ENCODE assay signal across 19 cellular contexts in genomic region chr14:69356903-69357543, GRCh38. TPM values are rescaled to one million over a fixed set of nuclear protein-coding genes. Genes with fewer than 3 reads are reported as not detected.
DNase-seq lines count a peak whose midpoint lies in the region; ATAC-seq and TF ChIP-seq lines count a peak whose summit lies in the region.
"Had no signal": no experiment of that assay in that cellular context is flagged by ENCODE, and none has a peak within 500 bp of the region (broad histone marks: within the 10 kb centered on the region; RNA-seq: fewer than 3 reads in every experiment).

No MANE protein-coding gene starts in this region.

- no peak overlapping the region for H3K56ac ChIP-seq in IMR-90 (ENCODE audit: extremely low read depth, insufficient read depth, low read length)

- no peaks in the 10 kb centered on the region for H3K27me3 Mint-ChIP-seq in memory B cell

- no peak for TF ChIP-seq POLR2A in IMR-90 (IDR thresholded peaks at IDR 0.05; ENCODE audit: low read depth, low read length)

- no peaks in the 10 kb centered on the region for H3K36me3 Mint-ChIP-seq in memory B cell
- H3K36me3 Mint-ChIP-seq: CD14-positive monocyte had no signal

- H4K20me1 ChIP-seq in IMR-90 (ENCODE audit: insufficient read depth, low read length): no peaks in the 10 kb centered on the region

- H3K27me3 ChIP-seq in IMR-90 (ENCODE audit: control insufficient read depth, insufficient read depth, low read length) (peaks cover 10% of the 10 kb centered on the region), ascending aorta (no peaks in the 10 kb centered on the region), right cardiac atrium (ENCODE audit: control insufficient read depth, insufficient read depth) (no peaks in the 10 kb centered on the region)

- no peaks in the 10 kb centered on the region for H3K9me3 ChIP-seq in IMR-90 (ENCODE audit: control insufficient read depth, insufficient read depth, low read length)
- H3K9me3 ChIP-seq in ascending aorta: no peaks in the 10 kb centered on the region
- H3K9me3 ChIP-seq in right cardiac atrium (ENCODE audit: control insufficient read depth, low read length): no peaks in the 10 kb centered on the region

- H3K4me3 ChIP-seq in IMR-90 (ENCODE audit: insufficient read depth, low read depth, low read length) (no peak overlapping the region), ascending aorta (no peak overlapping the region), right cardiac atrium (ENCODE audit: low read length) (no peak overlapping the region)

- no peak overlapping the region for H2AFZ ChIP-seq in IMR-90 (replicated peaks; ENCODE audit: low read length, poor library complexity)

- in situ Hi-C loops in IMR-90 (cut with MboI; ENCODE audit: low sequenced_read_pairs): loop anchor here (5.0 kb wide), 1 partner anchor 105 kb away; no protein-coding TSS in a partner anchor

- no peak overlapping the region for H3K4ac ChIP-seq in IMR-90 (ENCODE audit: low read depth, low read length)

- peak overlapping the region; percentile 50 for H3K27ac Mint-ChIP-seq in memory B cell
- H3K27ac Mint-ChIP-seq: CD14-positive monocyte, HFFc6 had no signal

- H3K27ac ChIP-seq in IMR-90 (ENCODE audit: insufficient read depth, low read length) (no peak overlapping the region), ascending aorta (peak overlapping the region; percentile 85 to 88), right cardiac atrium (ENCODE audit: low read length) (no peak overlapping the region)
- H3K27ac ChIP-seq: RWPE1 had no signal

- no peak overlapping the region for H2AK9ac ChIP-seq in IMR-90 (replicated peaks; ENCODE audit: low read depth, low read length, poor library complexity)

- H3K4me1 Mint-ChIP-seq in memory B cell: peaks cover 37% of the 10 kb centered on the region

- H3K36me3 ChIP-seq in IMR-90 (ENCODE audit: control insufficient read depth, insufficient read depth, low read length): no peaks in the 10 kb centered on the region
- H3K36me3 ChIP-seq in ascending aorta: no peaks in the 10 kb centered on the region

- no peak overlapping the region for H4K91ac ChIP-seq in IMR-90 (ENCODE audit: insufficient read depth, low read depth, low read length)

- no peaks in the 10 kb centered on the region for H3K9me3 Mint-ChIP-seq in memory B cell
- H3K9me3 Mint-ChIP-seq: CD14-positive monocyte, HFFc6 had no signal

- no peak overlapping the region for H3K4me2 ChIP-seq in IMR-90 (ENCODE audit: low read depth, low read length)

- H3K4me1 ChIP-seq in IMR-90 (ENCODE audit: control insufficient read depth, insufficient read depth, low read length) (peaks cover 7% of the 10 kb centered on the region), ascending aorta (peaks cover 2 to 19% of the 10 kb centered on the region in 2 donors), right cardiac atrium (ENCODE audit: control insufficient read depth, insufficient read depth, low read length) (peaks cover 2% of the 10 kb centered on the region)

- H2BK5ac ChIP-seq in IMR-90 (ENCODE audit: low read depth, low read length, poor library complexity, severe bottlenecking): no peak overlapping the region

- H4K5ac ChIP-seq in IMR-90 (ENCODE audit: low read depth, low read length): no peak overlapping the region

- H3K9me1 ChIP-seq in IMR-90 (ENCODE audit: insufficient read depth, low read length): no peaks in the 10 kb centered on the region

- no peak overlapping the region for H3K23ac ChIP-seq in IMR-90 (ENCODE audit: low read depth, low read length)

- no peak overlapping the region for H3K14ac ChIP-seq in IMR-90 (replicated peaks; ENCODE audit: low read depth, low read length)

- H3K9ac ChIP-seq in IMR-90 (ENCODE audit: low read depth, low read length): no peak overlapping the region

- no peak overlapping the region for H2BK20ac ChIP-seq in IMR-90 (ENCODE audit: low read depth, low read length)

- CTCF ChIA-PET in IMR-90 (lab: Yijun Ruan, JAX): interaction anchor here (0.9 kb wide), 1 partner anchor 12 kb away, joined by 3 read pairs; no protein-coding TSS in a partner anchor

- TF ChIP-seq CTCF in IMR-90 (conservative IDR thresholded peaks at IDR 0.05; ENCODE audit: low read depth, low read length) (no peak), ascending aorta (IDR thresholded peaks at IDR 0.05) (no peak)

- POLR2A ChIA-PET in IMR-90 (lab: Charles Lee; ENCODE audit: unreplicated experiment): no interaction called here

- ATAC-seq in IMR-90 (ENCODE audit: low read depth): 0 out of 2 replicates have a peak, but pooled peaks have one; percentile 10
- ATAC-seq in memory B cell (ENCODE audit: low read depth): no peak
- ATAC-seq in GM18909 (IDR thresholded peaks at IDR 0.05; ENCODE audit: poor library complexity, unreplicated experiment): no peak
- ATAC-seq in HG02885 (IDR thresholded peaks at IDR 0.05; ENCODE audit: poor library complexity, unreplicated experiment): no peak
- no peak for ATAC-seq in right cardiac atrium

- dilution Hi-C loops in IMR-90 (cut with HindIII; ENCODE audit: low sequenced_read_pairs, unreplicated experiment): no loop called here

- no peak overlapping the region for H3K4me3 Mint-ChIP-seq in memory B cell
- H3K4me3 Mint-ChIP-seq: CD14-positive monocyte, HFFc6 had no signal

- intact Hi-C loops in IMR-90 (cut with micrococcal nuclease): no loop called here
- intact Hi-C loops in ascending aorta (cut with DNase I): loop anchor here (1.0 to 5.0 kb wide), 2 partner anchors 40 to 94 kb away; no protein-coding TSS in a partner anchor
- intact Hi-C loops in right cardiac atrium (cut with DNase I): no loop called here

- no peaks in the 10 kb centered on the region for H3K79me1 ChIP-seq in IMR-90 (ENCODE audit: low read depth in 1 of 2, low read length in 2 of 2)

- no peak overlapping the region for H2BK120ac ChIP-seq in IMR-90 (ENCODE audit: low read depth, low read length)

- 63% methylated on average over 1 of the region's 7 CpGs; no CpG with 5 or more reads in 1 of the 2 experiments for WGBS in IMR-90 (ENCODE audit: extremely low coverage in 2 of 2, insufficient read length in 1 of 2), 2 experiments
- 76% methylated on average over 7 of the region's 7 CpGs for WGBS in right cardiac atrium

- no peak for TF ChIP-seq RAD21 in IMR-90 (IDR thresholded peaks at IDR 0.05; ENCODE audit: low read length)

- H2AK5ac ChIP-seq in IMR-90 (ENCODE audit: low read depth, low read length): no peak overlapping the region

- H3K18ac ChIP-seq in IMR-90 (ENCODE audit: low read depth, low read length): no peak overlapping the region

- DNase-seq in ELF-1 (ENCODE audit: low read depth, low spot score) (peak; percentile 81), IMR-90 (no peak), ascending aorta (ENCODE audit: low spot score in 2 of 2) (no peak), memory B cell (ENCODE audit: low spot score in 2 of 2) (no peak), right cardiac atrium (no peak)
- no peak for DNase-seq in activated CD4-positive, alpha-beta T cell treated with anti-CD3 and anti-CD28 coated beads for 4 hours
- DNase-seq: ACHN; AML-193; DMS 273 treated with DMSO at 0.1 percent for 48 hours; HFFc6; KBM-7; NCI-H1436; NCI-H2029 treated with DMSO at 0.1 percent for 48 hours; NK-92 treated with Interleukin-12 subunit alpha and Interleukin-12 subunit beta, amount 100 ng/mL, for 24 hours; SW 1271 had no signal

- H4K8ac ChIP-seq in IMR-90 (ENCODE audit: low read depth in 2 of 2, low read length in 2 of 2): no peak overlapping the region

- no TSS peak for BruUV-seq in IMR-90 (replicated peaks; lab: Mats Ljungman, UMichigan)

- no peak overlapping the region for H2BK15ac ChIP-seq in IMR-90 (ENCODE audit: low read depth, low read length)

TF ChIP-seq in IMR-90, 13 proteins besides CTCF, POLR2A, EP300 and RAD21:
- TF ChIP-seq USF2 (IDR thresholded peaks at IDR 0.05; ENCODE audit: low read depth, low read length): no peak
- TF ChIP-seq CEBPB (IDR thresholded peaks at IDR 0.05; ENCODE audit: low read depth, low read length): no peak
- TF ChIP-seq BHLHE40 (IDR thresholded peaks at IDR 0.05; ENCODE audit: low read depth, low read length): no peak
- no peak for TF ChIP-seq SMC3 (IDR thresholded peaks at IDR 0.05; ENCODE audit: low read depth, low read length)
- no peak for TF ChIP-seq MXI1 (IDR thresholded peaks at IDR 0.05; ENCODE audit: borderline replicate concordance, low read depth, low read length)
- no peak for TF ChIP-seq ELK1 (IDR thresholded peaks at IDR 0.05; ENCODE audit: borderline replicate concordance, low read depth, low read length)
- TF ChIP-seq MAZ (IDR thresholded peaks at IDR 0.05; ENCODE audit: borderline replicate concordance, low read depth, low read length): no peak

RNA-seq across cellular contexts. Expression of gene ERH, which starts 41.1 kb away (rescaled TPM):
- total RNA-seq in IMR-90 (2012; rRNA removed): 64.2 and 189 TPM in 2 replicates
- polyA plus RNA-seq in IMR-90 (2012; rRNA removed): 128 and 150 TPM in 2 replicates
- polyA plus RNA-seq in IMR-90 (2012; cell fraction: cytosol; rRNA removed): 69.6 and 77.4 TPM in 2 replicates
- polyA plus RNA-seq in IMR-90 (2012; cell fraction: nucleus; rRNA removed; ENCODE audit: low replicate concordance): 10.6 and 38.1 TPM in 2 replicates
- 31.1 TPM for total RNA-seq in ascending aorta
- 100 to 1,000 TPM; 112 to 141 (median 127) TPM for total RNA-seq in right cardiac atrium
- polyA plus RNA-seq in right cardiac atrium: 123 TPM

RNA-seq across cellular contexts. Expression of gene SLC39A9, which starts 41.5 kb away (rescaled TPM):
- total RNA-seq in IMR-90 (2012; rRNA removed): 137 and 168 TPM in 2 replicates
- polyA plus RNA-seq in IMR-90 (2012; rRNA removed): 33.1 and 41.4 TPM in 2 replicates
- 19.5 and 28.5 TPM in 2 replicates for polyA plus RNA-seq in IMR-90 (2012; cell fraction: cytosol; rRNA removed)
- 16.3 and 29.5 TPM in 2 replicates for polyA plus RNA-seq in IMR-90 (2012; cell fraction: nucleus; rRNA removed; ENCODE audit: low replicate concordance)
- 26.2 TPM for total RNA-seq in ascending aorta
- total RNA-seq in right cardiac atrium: 10 to 100 TPM; 23.7 to 34.5 (median 25.2) TPM
- polyA plus RNA-seq in right cardiac atrium: 10.3 TPM

Comparison
In these comparisons a context has a peak if more than half of its experiments do, and no peak if none do; other contexts are left out.
1. H3K27ac ChIP-seq: peak in ascending aorta (2 of 2); none in IMR-90 (single experiment) and right cardiac atrium (single experiment).